ENCODE assay signal across 19 cellular contexts in the genomic region with DNA sequence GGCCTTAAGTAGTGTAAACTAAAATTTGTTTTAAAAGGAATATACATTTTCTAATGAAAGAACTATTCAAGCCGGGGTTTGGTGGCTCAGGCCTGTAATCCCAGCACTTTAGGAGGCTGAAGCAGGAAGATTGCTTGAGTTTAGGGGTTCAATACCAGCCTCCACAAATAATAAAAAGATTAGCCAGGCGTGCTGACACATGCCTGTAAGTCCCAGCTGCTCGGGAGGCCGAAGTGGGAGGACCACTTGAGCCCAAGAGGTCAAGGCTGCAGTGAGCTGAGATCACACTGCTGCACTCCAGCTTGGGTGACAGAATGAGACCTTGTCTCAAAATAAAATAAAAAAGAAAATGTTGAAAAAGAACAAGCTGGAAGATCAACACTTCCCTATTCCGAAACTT. TPM values are rescaled to one million over a fixed set of nuclear protein-coding genes. Genes with fewer than 3 reads are reported as not detected.
A peak's percentile ranks its signal among the peaks of the same experiment; 100 is the strongest.
DNase-seq lines count a peak whose midpoint lies in the region; ATAC-seq and TF ChIP-seq lines count a peak whose summit lies in the region.
"Had no signal": no experiment of that assay in that cellular context is flagged by ENCODE, and none has a peak within 500 bp of the region (broad histone marks: within the 10 kb centered on the region; RNA-seq: fewer than 3 reads in every experiment).

No MANE protein-coding gene starts in this region.

- H4K5ac ChIP-seq in H9 (ENCODE audit: insufficient read length, low read depth, low read length): no peak overlapping the region

- no peak overlapping the region for H3K23ac ChIP-seq in H9 (ENCODE audit: insufficient read length, low read depth, low read length)

- H3K27ac Mint-ChIP-seq in H9 (peak overlapping the region in 2 of 3 experiments; percentile 24 to 47; a peak in 3 of 7 replicates), WTC11 (peak overlapping the region; percentile 71), nephron progenitor cell (peak overlapping the region; percentile 31)
- H3K27ac Mint-ChIP-seq: HFFc6 had no signal

- peaks cover 49 to 81% (median 70%) of the 10 kb centered on the region in 3 experiments; a peak in 6 of 7 replicates for H3K36me3 Mint-ChIP-seq in H9 (ENCODE audit: insufficient read depth in 1 of 3, low read depth in 3 of 3)
- peaks cover 73% of the 10 kb centered on the region for H3K36me3 Mint-ChIP-seq in WTC11
- H3K36me3 Mint-ChIP-seq in nephron progenitor cell (ENCODE audit: low read depth): peaks cover 81% of the 10 kb centered on the region

- H3K18ac ChIP-seq in H9 (ENCODE audit: insufficient read length, low read depth, low read length): no peak overlapping the region

- H3K4me1 Mint-ChIP-seq in H9: peaks cover 4 to 11% of the 10 kb centered on the region in 2 experiments; a peak in 2 of 4 replicates
- peaks cover 9% of the 10 kb centered on the region for H3K4me1 Mint-ChIP-seq in WTC11
- no peaks in the 10 kb centered on the region for H3K4me1 Mint-ChIP-seq in nephron progenitor cell

- no peak overlapping the region for H3K9ac ChIP-seq in H9 (ENCODE audit: extremely low read depth, insufficient read length, low read length)

- no peak overlapping the region for H2AFZ ChIP-seq in H9 (ENCODE audit: low read length)

- no CpG with 5 or more reads among the region's 5 CpGs for WGBS in H9 (ENCODE audit: extremely low coverage, insufficient read length, low lambda C conversion rate)
- WGBS in gastroesophageal sphincter (ENCODE audit: low coverage in 1 of 2), 2 donors: 94% methylated on average over 2 to 5 of the region's 5 CpGs

- TF ChIP-seq POLR2A in gastroesophageal sphincter (IDR thresholded peaks at IDR 0.05): no peak

- no peak for TF ChIP-seq EP300 in gastroesophageal sphincter (IDR thresholded peaks at IDR 0.05)

- no peak overlapping the region for H3K4me3 Mint-ChIP-seq in H9
- H3K4me3 Mint-ChIP-seq in WTC11: no peak overlapping the region
- no peak overlapping the region for H3K4me3 Mint-ChIP-seq in nephron progenitor cell
- H3K4me3 Mint-ChIP-seq: CD4-positive, CD25-positive, alpha-beta regulatory T cell; CD8-positive, alpha-beta memory T cell; HFFc6 had no signal

- H3K27ac ChIP-seq in H9 (ENCODE audit: insufficient read length, low read depth, low read length) (no peak overlapping the region), gastroesophageal sphincter (no peak overlapping the region)

- no peaks in the 10 kb centered on the region for H3K27me3 Mint-ChIP-seq in H9 (ENCODE audit: low read depth)
- H3K27me3 Mint-ChIP-seq in WTC11 (ENCODE audit: low read depth): no peaks in the 10 kb centered on the region
- H3K27me3 Mint-ChIP-seq in nephron progenitor cell (ENCODE audit: low read depth, poor library complexity): no peaks in the 10 kb centered on the region
- H3K27me3 Mint-ChIP-seq: CD4-positive, CD25-positive, alpha-beta regulatory T cell; CD8-positive, alpha-beta memory T cell had no signal

- H3K4me3 ChIP-seq in gastroesophageal sphincter: no peak overlapping the region
- H3K4me3 ChIP-seq: GM12878 had no signal

- H2BK120ac ChIP-seq in H9 (ENCODE audit: low read depth, low read length, poor library complexity, severe bottlenecking): no peak overlapping the region

- peaks cover 8% of the 10 kb centered on the region for H3K79me1 ChIP-seq in H9 (ENCODE audit: insufficient read depth, low read depth, low read length, poor library complexity, severe bottlenecking)

- H4K8ac ChIP-seq in H9 (replicated peaks; ENCODE audit: insufficient read length, low read depth, low read length): no peak overlapping the region

- no peak for TF ChIP-seq CTCF in H9 (conservative IDR thresholded peaks at IDR 0.05)
- no peak for TF ChIP-seq CTCF in WTC11 (IDR thresholded peaks at IDR 0.05)
- TF ChIP-seq CTCF in nephron progenitor cell (IDR thresholded peaks at IDR 0.05): no peak
- TF ChIP-seq CTCF in gastroesophageal sphincter (IDR thresholded peaks at IDR 0.05): no peak

- H3K56ac ChIP-seq in H9 (ENCODE audit: insufficient read length, low read depth, low read length): no peak overlapping the region

- no peak overlapping the region for H2BK20ac ChIP-seq in H9 (ENCODE audit: low read depth, low read length, poor library complexity, severe bottlenecking)

- H3K14ac ChIP-seq in H9 (ENCODE audit: insufficient read depth, low read length): no peak overlapping the region

- H3K9me3 ChIP-seq in H9 (ENCODE audit: control insufficient read depth, low read depth, low read length): no peaks in the 10 kb centered on the region
- H3K9me3 ChIP-seq in gastroesophageal sphincter: no peaks in the 10 kb centered on the region
- H3K9me3 ChIP-seq: BE2C had no signal

- H3K4ac ChIP-seq in H9 (ENCODE audit: low read depth, low read length): no peak overlapping the region

- no peak overlapping the region for H4K91ac ChIP-seq in H9 (ENCODE audit: insufficient read length, low read depth, low read length)

- POLR2A ChIA-PET in WTC11 (lab: Charles Lee): no interaction called here

- H2BK15ac ChIP-seq in H9 (ENCODE audit: low read depth, low read length): no peak overlapping the region

- no peak overlapping the region for H2BK5ac ChIP-seq in H9 (ENCODE audit: insufficient read length, low read length)

- H3K4me1 ChIP-seq in H9 (ENCODE audit: insufficient read depth, low read length) (no peaks in the 10 kb centered on the region), gastroesophageal sphincter (no peaks in the 10 kb centered on the region)
- H3K4me1 ChIP-seq: BE2C had no signal

- peaks cover 1% of the 10 kb centered on the region; the same call in 1 of the 2 replicates for H3K79me2 ChIP-seq in H9 (ENCODE audit: insufficient read depth, low read length)

- H2BK12ac ChIP-seq in H9 (ENCODE audit: insufficient read length, low read depth, low read length): no peak overlapping the region

- no peak overlapping the region for H3T11ph ChIP-seq in H9 (ENCODE audit: low read length)

- CTCF ChIA-PET in WTC11 (lab: Charles Lee): no interaction called here

- no peak overlapping the region for H2AK5ac ChIP-seq in H9 (ENCODE audit: insufficient read length, low read length)

- H3K9me3 Mint-ChIP-seq in H9: no peaks in the 10 kb centered on the region
- H3K9me3 Mint-ChIP-seq in WTC11: no peaks in the 10 kb centered on the region
- H3K9me3 Mint-ChIP-seq in nephron progenitor cell: no peaks in the 10 kb centered on the region
- H3K9me3 Mint-ChIP-seq: CD4-positive, CD25-positive, alpha-beta regulatory T cell; CD8-positive, alpha-beta memory T cell; HFFc6 had no signal

- no peak for DNase-seq in H9
- DNase-seq in WTC11 (ENCODE audit: low spot score): no peak
- DNase-seq in nephron progenitor cell: no peak
- no peak for DNase-seq in NCI-H345 treated with DMSO at 0.1 percent for 48 hours (lab: John Stamatoyannopoulos, UW; ENCODE audit: unreplicated experiment)
- DNase-seq: BE2C; C1 segment of cervical spinal cord; CD4-positive, CD25-positive, alpha-beta regulatory T cell; CD8-positive, alpha-beta memory T cell; COR-L47; DMS 273 treated with DMSO at 0.1 percent for 48 hours; DMS53; DND-41; EL; HFFc6 had no signal

- ATAC-seq in WTC11: no peak
- ATAC-seq in gastroesophageal sphincter: no peak
- ATAC-seq in GM21515 (IDR thresholded peaks at IDR 0.05; ENCODE audit: unreplicated experiment): no peak
- ATAC-seq: GM12878, HCT116 had no signal

- peaks cover 5 to 94% of the 10 kb centered on the region in 2 donors for H3K36me3 ChIP-seq in gastroesophageal sphincter

- no peaks in the 10 kb centered on the region for H3K27me3 ChIP-seq in H9 (ENCODE audit: insufficient read depth, low read length)
- no peaks in the 10 kb centered on the region for H3K27me3 ChIP-seq in gastroesophageal sphincter
- H3K27me3 ChIP-seq: BE2C had no signal

- no peaks in the 10 kb centered on the region for H4K20me1 ChIP-seq in H9 (ENCODE audit: control insufficient read depth, insufficient read depth, insufficient read length)

- H3K4me2 ChIP-seq in H9 (ENCODE audit: insufficient read depth, insufficient read length, low read length): no peak overlapping the region

- no peaks in the 10 kb centered on the region for H3K23me2 ChIP-seq in H9 (ENCODE audit: insufficient read length, low read depth, low read length, poor library complexity, severe bottlenecking)

TF ChIP-seq in WTC11, 78 proteins besides CTCF, POLR2A, EP300 and RAD21 (continues in another document):
- TF ChIP-seq, protein P1, sequence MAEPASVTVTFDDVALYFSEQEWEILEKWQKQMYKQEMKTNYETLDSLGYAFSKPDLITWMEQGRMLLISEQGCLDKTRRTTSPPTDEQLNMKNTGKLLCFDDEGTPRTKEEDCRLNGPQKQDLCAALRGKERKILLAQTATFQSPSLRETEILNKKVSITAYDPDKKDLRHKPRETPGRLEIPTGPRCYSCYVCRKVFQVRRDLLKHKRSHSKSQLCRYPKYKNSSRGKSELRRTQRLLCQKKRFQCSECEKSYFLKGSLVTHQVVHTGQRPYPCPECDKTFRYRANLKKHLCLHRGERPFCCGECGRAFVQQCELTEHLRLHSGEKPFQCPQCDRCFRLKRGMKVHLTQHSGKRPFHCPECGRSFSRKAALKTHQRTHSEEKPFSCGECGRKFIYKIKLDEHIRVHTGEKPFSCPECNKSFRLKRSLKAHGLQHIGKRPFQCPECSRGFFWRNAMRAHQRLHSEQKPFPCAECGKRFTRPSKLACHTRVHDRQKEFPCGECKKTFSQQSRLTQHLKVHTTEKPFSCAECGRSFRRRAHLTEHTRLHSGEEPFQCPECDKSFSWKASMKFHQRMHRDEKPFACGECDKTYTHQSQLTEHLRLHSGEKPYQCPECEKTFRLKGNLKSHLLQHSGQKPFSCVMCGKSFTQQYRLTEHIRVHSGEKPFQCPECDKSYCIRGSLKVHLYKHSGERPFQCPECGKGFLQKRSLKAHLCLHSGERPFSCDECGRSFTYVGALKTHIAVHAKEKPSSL (CRISPR knock-in tag; conservative IDR thresholded peaks at IDR 0.05): no peak
- TF ChIP-seq TEAD1 (CRISPR knock-in tag; IDR thresholded peaks at IDR 0.05) (no peak), ZNF671 (CRISPR knock-in tag; IDR thresholded peaks at IDR 0.05) (no peak), SP1 (CRISPR knock-in tag; conservative IDR thresholded peaks at IDR 0.05) (no peak), NR3C1 (CRISPR knock-in tag; conservative IDR thresholded peaks at IDR 0.05; ENCODE audit: low read depth) (no peak), JAZF1 (CRISPR knock-in tag; IDR thresholded peaks at IDR 0.05) (no peak)
- TF ChIP-seq, protein P2, sequence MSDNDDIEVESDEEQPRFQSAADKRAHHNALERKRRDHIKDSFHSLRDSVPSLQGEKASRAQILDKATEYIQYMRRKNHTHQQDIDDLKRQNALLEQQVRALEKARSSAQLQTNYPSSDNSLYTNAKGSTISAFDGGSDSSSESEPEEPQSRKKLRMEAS (CRISPR knock-in tag; IDR thresholded peaks at IDR 0.05): no peak

RNA-seq across cellular contexts. Expression of a gene that starts 40.1 kb away (rescaled TPM):
- total RNA-seq in H9 (2021) (1.9 and 2.1 TPM in 2 replicates), WTC11 (2021) (4.0 to 5.2 TPM (median 4.5 TPM) in 3 replicates), gastroesophageal sphincter (1 to 10 TPM in 1 of 4 donors, under 1 TPM in 3; 0.31 to 2.7 (median 0.81) TPM)
- total RNA-seq: CD4-positive, CD25-positive, alpha-beta regulatory T cell; G401; GM12878 had no signal

RNA-seq across cellular contexts. Expression of a gene that starts 48.5 kb away (rescaled TPM):
- total RNA-seq in H9 (2021): 95.7 and 96.4 TPM in 2 replicates
- total RNA-seq in WTC11 (2021): 64.9 to 66.5 TPM (median 66.3 TPM) in 3 replicates
- total RNA-seq in gastroesophageal sphincter: 10 to 100 TPM; 56.0 to 77.8 (median 69.6) TPM
